ENCODE assay signal across 8 cellular contexts in the genomic region with DNA sequence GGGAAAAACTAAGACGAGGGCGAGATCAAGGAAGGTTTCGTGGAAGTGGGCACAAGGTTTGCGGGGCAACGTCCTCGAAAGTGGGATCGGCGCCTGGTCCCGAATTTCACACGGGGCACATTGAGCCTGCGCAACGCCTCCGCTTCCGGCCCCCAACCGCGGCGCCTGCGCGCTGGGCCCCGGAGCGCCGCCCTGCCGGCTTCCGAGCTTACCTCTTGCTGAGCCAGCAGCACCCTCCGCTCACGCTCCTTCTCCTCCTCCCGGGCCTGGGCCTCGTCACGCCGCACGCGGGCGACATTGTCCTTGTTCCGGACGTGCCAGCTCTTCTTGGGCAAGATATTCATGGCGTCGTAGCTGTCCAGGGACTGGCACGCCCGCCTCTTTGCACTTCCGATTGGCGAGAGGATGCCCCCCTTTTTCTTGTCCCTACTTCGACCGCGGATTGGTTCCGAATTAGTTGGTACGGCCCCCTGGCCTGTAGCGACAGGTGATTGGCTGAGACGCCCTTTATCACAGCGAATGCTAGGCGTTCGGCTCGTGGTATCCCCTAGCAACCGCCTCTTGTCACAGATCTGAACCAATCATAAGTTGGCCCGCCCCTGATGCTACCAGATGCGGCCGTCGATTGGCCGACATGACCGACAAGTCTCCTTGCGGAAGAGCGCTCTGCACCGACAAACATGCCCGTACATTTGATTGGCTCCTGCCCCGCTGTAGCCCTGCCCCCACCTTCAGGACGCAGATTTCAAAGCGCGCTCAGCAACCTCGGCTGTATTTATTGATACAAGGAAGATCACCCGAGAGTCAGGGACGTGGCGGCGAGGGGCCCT.
DNase-seq lines count a peak whose midpoint lies in the region; ATAC-seq and TF ChIP-seq lines count a peak whose summit lies in the region.

A gene (minus strand): TSS at position 370 of the 830 bp plus-strand sequence. CDS start 26 bp downstream, at position 344.

- peak within 1 kb of the TSS; percentile 92 for H3K4me2 ChIP-seq in OCI-LY1 (ENCODE audit: low read length)

- H3K4me3 ChIP-seq in OCI-LY1 (ENCODE audit: low read depth, low read length, poor library complexity, severe bottlenecking) = peak within 1 kb of the TSS; percentile 69

- H3K9ac ChIP-seq in OCI-LY1 (ENCODE audit: low read length) = peak within 1 kb of the TSS; percentile 73

- H3K36me3 ChIP-seq in OCI-LY1 (ENCODE audit: insufficient read depth, low read length) = peaks cover 31% of the 10 kb centered on the region

- peak; percentile 28; the same call in 1 of the 2 replicates for TF ChIP-seq CTCF in OCI-LY1 (IDR thresholded peaks at IDR 0.05; ENCODE audit: low read length)

- no peaks in the 10 kb centered on the region for H3K9me2 ChIP-seq in OCI-LY1 (ENCODE audit: low read depth, low read length)

- H3K9me3 ChIP-seq in OCI-LY1 (ENCODE audit: low read length) = no peaks in the 10 kb centered on the region

- peaks cover 28% of the 10 kb centered on the region for H3K4me1 ChIP-seq in OCI-LY1 (ENCODE audit: insufficient read depth, low read length, severe bottlenecking)

- H3K79me2 ChIP-seq in OCI-LY1 (ENCODE audit: insufficient read depth, low read length) = no peaks in the 10 kb centered on the region

- peak; percentile 87 for ATAC-seq in GM21515 (IDR thresholded peaks at IDR 0.05; ENCODE audit: unreplicated experiment)

- no peaks in the 10 kb centered on the region for H3K27me3 ChIP-seq in OCI-LY1 (ENCODE audit: insufficient read depth, low read length)

- no peak within 1 kb of the TSS for H2AFZ ChIP-seq in OCI-LY1 (ENCODE audit: low read length)

- no peaks in the 10 kb centered on the region for H4K20me1 ChIP-seq in OCI-LY1 (ENCODE audit: insufficient read depth, low read length)

- DNase-seq in DMS 273 (lab: John Stamatoyannopoulos, UW; ENCODE audit: unreplicated experiment) = peak; percentile 100
- peak; percentile 100 for DNase-seq in HuH-7 (ENCODE audit: low spot score)
- DNase-seq in activated T-cell treated with anti-CD3 and anti-CD28 coated beads for 24 hours (ENCODE audit: low read depth) = peak; percentile 99
- peak; percentile 100 for DNase-seq in epidermal melanocyte (ENCODE audit: insufficient read length, low spot score)
- peak; percentile 100 for DNase-seq in middle frontal gyrus (ENCODE audit: extremely low spot score, low spot score)
- DNase-seq in stimulated activated CD8-positive, alpha-beta memory T cell treated with anti-CD3 and anti-CD28 coated beads, Interleukin-2, amount 100 ng/mL, for 48 hours (ENCODE audit: low read depth in 2 of 2) = peak; percentile 91 to 97

- H3F3A ChIP-seq in OCI-LY1 (ENCODE audit: insufficient read depth, low read length) = no peaks in the 10 kb centered on the region

- H3K27ac ChIP-seq in OCI-LY1 (ENCODE audit: low read depth, low read length, poor library complexity, severe bottlenecking) = peak within 1 kb of the TSS; percentile 80

Comparison
In these comparisons a context has a peak if more than half of its experiments do, and no peak if none do; other contexts are left out.
1. Peak in every context shown above with its lines: DNase-seq, ATAC-seq, H3K4me3 ChIP-seq and H3K27ac ChIP-seq.